Comparison of ENCODE assay signal across 1 cellular context in genomic region chr7:106346167-106346677, GRCh38.
TF ChIP-seq lines count a peak whose summit lies in the region.

No MANE protein-coding gene starts in this region.

TF ChIP-seq in SK-N-SH, 30 proteins besides CTCF, POLR2A, EP300 and RAD21 (continued from another document):
- TF ChIP-seq REST (IDR thresholded peaks at IDR 0.05; ENCODE audit: low read depth, low read length) (no peak), JUND (IDR thresholded peaks at IDR 0.05) (no peak), TAF1 (IDR thresholded peaks at IDR 0.05; ENCODE audit: borderline replicate concordance, low read depth, low read length) (no peak), SMC3 (IDR thresholded peaks at IDR 0.05; ENCODE audit: low read depth, low read length) (no peak)
